ENCODE assay signal across 3 cellular contexts in genomic region chr21:38247054-38247453, GRCh38. TPM values are rescaled to one million over a fixed set of nuclear protein-coding genes. Genes with fewer than 3 reads are reported as not detected.
"Had no signal": no experiment of that assay in that cellular context is flagged by ENCODE, and none has a peak within 500 bp of the region (broad histone marks: within the 10 kb centered on the region; RNA-seq: fewer than 3 reads in every experiment).

No MANE protein-coding gene starts in this region.

RNA-seq across cellular contexts. Expression of gene KCNJ15, which starts 9.7 kb away (rescaled TPM):
- total RNA-seq: GM23338, H1, H9 had no signal
- polyA plus RNA-seq: GM23338 had no signal
